13 cellular contexts compared by ENCODE assay signal in the genomic region with DNA sequence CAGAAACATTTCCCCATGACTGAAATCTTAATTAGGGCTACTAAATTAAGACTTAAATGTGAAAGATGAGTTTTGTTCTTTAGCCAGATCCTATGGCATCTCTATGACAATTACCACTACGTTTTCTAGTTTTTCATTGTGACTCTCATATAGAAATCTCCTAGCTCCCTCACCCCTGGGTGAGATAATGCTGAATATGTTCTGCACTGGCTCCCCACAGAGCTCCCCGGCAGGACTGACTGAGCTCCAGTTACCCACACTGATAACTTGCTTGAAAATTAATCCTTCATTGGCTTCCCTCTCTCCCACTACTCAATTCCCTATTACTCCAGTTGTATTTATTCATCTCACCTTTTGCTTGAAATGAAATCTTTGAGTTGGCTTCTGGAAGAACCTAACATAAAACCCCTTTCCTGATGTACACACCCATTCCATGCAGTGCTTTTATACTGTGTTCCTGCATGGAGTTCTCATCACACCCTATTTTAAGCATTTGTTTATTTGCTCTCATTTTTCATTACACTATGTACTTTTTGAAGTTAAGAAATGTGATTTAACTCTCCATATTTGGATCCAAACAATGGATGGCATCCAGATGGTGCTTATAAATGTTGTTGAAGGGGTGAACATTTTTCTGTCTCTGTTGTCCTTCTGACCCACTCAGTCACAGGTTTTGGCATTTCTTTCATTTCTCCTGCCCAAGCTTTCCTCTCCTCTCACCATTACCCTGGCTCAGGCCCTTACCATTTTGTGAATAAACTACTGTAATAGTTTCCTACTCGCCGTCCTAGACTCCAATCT.
DNase-seq lines count a peak whose midpoint lies in the region; ATAC-seq and TF ChIP-seq lines count a peak whose summit lies in the region.
"Had no signal": no experiment of that assay in that cellular context is flagged by ENCODE, and none has a peak within 500 bp of the region (broad histone marks: within the 10 kb centered on the region; RNA-seq: fewer than 3 reads in every experiment).

No MANE protein-coding gene starts in this region.

- no peak overlapping the region for H3K9ac ChIP-seq in mammary epithelial cell (ENCODE audit: insufficient read depth, low read length)

- in situ Hi-C loops in mammary epithelial cell (cut with MboI; ENCODE audit: low sequenced_read_pairs in 2 of 2), result no loop called here

- H3K4me3 Mint-ChIP-seq in MCF 10A (ENCODE audit: unreplicated experiment) (peak overlapping the region; percentile 15), osteocyte (ENCODE audit: unreplicated experiment) (no peak overlapping the region)
- H3K4me3 Mint-ChIP-seq: memory B cell had no signal

- POLR2A ChIA-PET in MCF 10A (lab: Yijun Ruan, JAX) (no interaction called here), A673 (lab: Charles Lee; ENCODE audit: low non-redundant PET) (no interaction called here)

- H2AFZ ChIP-seq in mammary epithelial cell (ENCODE audit: low read depth, low read length), result no peak overlapping the region

- intact Hi-C loops in MCF 10A (cut with micrococcal nuclease), result no loop called here
- intact Hi-C loops in mammary epithelial cell (cut with micrococcal nuclease), result no loop called here
- intact Hi-C loops in A673 (cut with micrococcal nuclease; ENCODE audit: unreplicated experiment), result no loop called here

- ATAC-seq in HG03045 (IDR thresholded peaks at IDR 0.05; ENCODE audit: unreplicated experiment), result no peak
- ATAC-seq: A549 had no signal

- TF ChIP-seq CTCF in MCF 10A (IDR thresholded peaks at IDR 0.05; ENCODE audit: unreplicated experiment) (no peak), mammary epithelial cell (conservative IDR thresholded peaks at IDR 0.05 in 1 of 2, IDR thresholded peaks at IDR 0.05 in 1 of 2; ENCODE audit: extremely low read depth in 1 of 2, insufficient read depth in 1 of 2, low read depth in 1 of 2, low read length in 2 of 2) (no peak), fibroblast of villous mesenchyme (IDR thresholded peaks at IDR 0.05; ENCODE audit: insufficient read depth, low read depth, low read length) (no peak), osteocyte (IDR thresholded peaks at IDR 0.05) (no peak), A673 (conservative IDR thresholded peaks at IDR 0.05; ENCODE audit: low read depth, low read length) (no peak)

- CTCF ChIA-PET in MCF 10A (lab: Yijun Ruan, JAX), result interaction anchor here (0.8 kb wide), 1 partner anchor 33 kb away, joined by 3 read pairs; no protein-coding TSS in a partner anchor
- CTCF ChIA-PET in mammary epithelial cell (lab: Charles Lee; ENCODE audit: low non-redundant PET), result no interaction called here
- CTCF ChIA-PET in A673 (lab: Charles Lee), result no interaction called here

- no peaks in the 10 kb centered on the region for H4K20me1 ChIP-seq in mammary epithelial cell (ENCODE audit: insufficient read depth, low read length)

- H3K4me2 ChIP-seq in mammary epithelial cell (ENCODE audit: insufficient read depth, low read depth, low read length), result no peak overlapping the region
- H3K4me2 ChIP-seq: A549 had no signal

- DNase-seq in MCF 10A (ENCODE audit: unreplicated experiment) (no peak), mammary epithelial cell (no peak), fibroblast of villous mesenchyme (ENCODE audit: low read depth) (peak; percentile 32), osteocyte (ENCODE audit: extremely low spot score, unreplicated experiment) (no peak), foreskin melanocyte (no peak), SHP77 treated with DMSO at 0.1 percent for 48 hours (lab: John Stamatoyannopoulos, UW) (no peak), A673 (ENCODE audit: low spot score) (no peak)
- DNase-seq: activated naive CD4-positive, alpha-beta T cell treated with anti-CD3 and anti-CD28 coated beads, Interleukin-2, amount 50 U/mL, for 16 hours; RPMI8226 had no signal

- H3K9me3 Mint-ChIP-seq in MCF 10A (ENCODE audit: unreplicated experiment) (peaks cover 7% of the 10 kb centered on the region), osteocyte (ENCODE audit: unreplicated experiment) (peaks cover 6% of the 10 kb centered on the region)

- no peaks in the 10 kb centered on the region for H3K36me3 ChIP-seq in mammary epithelial cell (ENCODE audit: insufficient read depth, low read length)
- H3K36me3 ChIP-seq in A673 (ENCODE audit: insufficient read depth, low read length, poor library complexity, severe bottlenecking), result no peaks in the 10 kb centered on the region

- BruUV-seq in MCF 10A (replicated peaks; lab: Mats Ljungman, UMichigan), result TSS peak; percentile 60
- BruUV-seq in mammary epithelial cell (replicated peaks; lab: Mats Ljungman, UMichigan), result no TSS peak
- no TSS peak for BruUV-seq in A673 (replicated peaks; lab: Mats Ljungman, UMichigan)

- H3K9me3 ChIP-seq in mammary epithelial cell (replicated peaks; ENCODE audit: insufficient read depth, low read length) (no peaks in the 10 kb centered on the region), A673 (ENCODE audit: low read depth, low read length, poor library complexity, severe bottlenecking) (no peaks in the 10 kb centered on the region)
- H3K9me3 ChIP-seq: A549 had no signal

- H3K79me2 ChIP-seq in mammary epithelial cell (ENCODE audit: insufficient read depth, low read length), result no peaks in the 10 kb centered on the region

- H3K27ac Mint-ChIP-seq in MCF 10A (ENCODE audit: low read depth, unreplicated experiment) (peak overlapping the region; percentile 80), osteocyte (ENCODE audit: unreplicated experiment) (peak overlapping the region; percentile 73)
- H3K27ac Mint-ChIP-seq: memory B cell had no signal

- dilution Hi-C loops in mammary epithelial cell (cut with HindIII; ENCODE audit: low sequenced_read_pairs), result no loop called here

- H3K4me1 ChIP-seq in mammary epithelial cell (ENCODE audit: insufficient read depth, low read length) (no peaks in the 10 kb centered on the region), A673 (ENCODE audit: insufficient read depth, low read length, poor library complexity, severe bottlenecking) (peaks cover 19% of the 10 kb centered on the region)
- H3K4me1 ChIP-seq: A549 had no signal

- H3K27me3 ChIP-seq in mammary epithelial cell (ENCODE audit: insufficient read depth, low read length), result no peaks in the 10 kb centered on the region
- H3K27me3 ChIP-seq in A673 (replicated peaks; ENCODE audit: insufficient read depth, low read depth, low read length, poor library complexity), result no peaks in the 10 kb centered on the region

- 68% methylated on average over 4 of the region's 4 CpGs for WGBS in mammary epithelial cell (ENCODE audit: low coverage, missing lambda C conversion rate)

- H3K4me3 ChIP-seq in mammary epithelial cell (replicated peaks in 1 of 3; ENCODE audit: insufficient read depth in 1 of 3, low read depth in 2 of 3, low read length in 3 of 3) (no peak overlapping the region), fibroblast of villous mesenchyme (ENCODE audit: low read depth, low read length) (no peak overlapping the region), A673 (ENCODE audit: low read depth, low read length, poor library complexity, severe bottlenecking) (no peak overlapping the region)
- H3K4me3 ChIP-seq: A549 had no signal

- peaks cover 20% of the 10 kb centered on the region for H3K4me1 Mint-ChIP-seq in MCF 10A (ENCODE audit: insufficient read depth, unreplicated experiment)
- H3K4me1 Mint-ChIP-seq in osteocyte (ENCODE audit: unreplicated experiment), result peaks cover 32% of the 10 kb centered on the region
- H3K4me1 Mint-ChIP-seq: memory B cell had no signal

- H3K36me3 Mint-ChIP-seq in MCF 10A (ENCODE audit: insufficient read depth, unreplicated experiment), result no peaks in the 10 kb centered on the region
- H3K36me3 Mint-ChIP-seq in osteocyte (ENCODE audit: unreplicated experiment), result no peaks in the 10 kb centered on the region
- H3K36me3 Mint-ChIP-seq: memory B cell had no signal

- no peaks in the 10 kb centered on the region for H3K27me3 Mint-ChIP-seq in MCF 10A (ENCODE audit: insufficient read depth, unreplicated experiment)
- H3K27me3 Mint-ChIP-seq in osteocyte (ENCODE audit: unreplicated experiment), result no peaks in the 10 kb centered on the region
- H3K27me3 Mint-ChIP-seq: memory B cell had no signal

- H3K27ac ChIP-seq in mammary epithelial cell (ENCODE audit: insufficient read depth, low read depth, low read length) (no peak overlapping the region), A673 (ENCODE audit: low read depth, low read length, poor library complexity, severe bottlenecking) (no peak overlapping the region)
- H3K27ac ChIP-seq: A549, HL-60 had no signal
